ENCODE assay signal across 16 cellular contexts in the genomic region with DNA sequence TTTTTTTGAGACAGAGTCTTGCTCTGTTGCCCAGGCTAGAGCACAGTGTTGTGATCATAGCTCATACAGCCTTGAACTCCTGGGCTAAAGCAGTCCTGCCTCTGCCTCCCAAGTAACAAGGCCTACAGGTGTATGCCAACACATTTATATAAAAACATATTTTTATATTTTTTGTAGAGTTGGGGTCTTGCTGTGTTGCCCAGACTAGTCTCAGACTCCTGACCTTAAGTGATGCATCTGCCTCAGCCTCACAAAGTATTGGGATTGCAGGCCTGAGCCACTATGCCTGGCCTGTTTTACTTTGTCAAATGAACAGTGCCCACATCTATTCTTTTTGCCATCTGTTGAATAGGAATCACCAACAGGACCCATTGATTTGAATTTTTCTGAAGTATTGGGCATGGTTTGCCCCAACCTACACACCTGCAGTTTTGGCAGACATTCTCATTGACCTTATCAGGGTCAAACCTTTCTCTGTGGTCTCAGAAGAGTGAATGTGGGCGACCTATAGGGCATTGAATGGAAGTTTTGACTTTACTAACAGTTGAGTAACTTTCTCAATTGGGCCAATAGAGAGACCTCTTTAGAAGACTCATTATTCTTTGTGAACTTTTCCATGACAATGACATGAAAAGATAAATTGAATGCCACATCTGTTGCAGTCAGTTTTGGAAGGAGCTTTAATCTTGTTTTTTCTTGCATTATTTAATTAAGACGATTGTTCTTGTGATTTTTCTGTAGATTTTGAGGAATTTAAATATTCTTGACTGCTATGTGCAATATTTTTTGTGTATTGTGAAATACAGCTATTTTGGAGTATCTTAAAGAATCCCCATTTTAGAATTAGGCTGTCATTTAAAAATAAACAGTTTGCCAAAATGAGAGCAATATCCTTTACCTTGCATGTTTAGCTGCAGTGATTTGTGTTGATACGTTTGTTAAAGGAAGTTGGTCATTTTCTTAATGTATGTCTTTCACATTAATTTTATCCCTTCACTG. TPM values are rescaled to one million over a fixed set of nuclear protein-coding genes. Genes with fewer than 3 reads are reported as not detected.
DNase-seq lines count a peak whose midpoint lies in the region; ATAC-seq and TF ChIP-seq lines count a peak whose summit lies in the region.
"Had no signal": no experiment of that assay in that cellular context is flagged by ENCODE, and none has a peak within 500 bp of the region (broad histone marks: within the 10 kb centered on the region; RNA-seq: fewer than 3 reads in every experiment).

No MANE protein-coding gene starts in this region.

- H3K79me2 ChIP-seq in SK-N-SH (ENCODE audit: insufficient read depth) = peaks cover 76% of the 10 kb centered on the region

- TF ChIP-seq EP300 in SK-N-SH (IDR thresholded peaks at IDR 0.05; ENCODE audit: borderline replicate concordance in 1 of 2, low read depth in 1 of 2, low read length in 1 of 2) = no peak

- TF ChIP-seq CTCF in SK-N-SH (IDR thresholded peaks at IDR 0.05) (no peak), HEK293 (tag by site-specific recombination; IDR thresholded peaks at IDR 0.05) (no peak)

- H3K27ac Mint-ChIP-seq in activated naive CD8-positive, alpha-beta T cell treated with anti-CD3 and anti-CD28 coated beads for 36 hours = peak overlapping the region; percentile 82
- peak overlapping the region; percentile 37 to 57 for H3K27ac Mint-ChIP-seq in natural killer cell treated with Interleukin-12 subunit alpha and Interleukin-12 subunit beta and Interleukin-15 and Interleukin-18, amount 100 ng/mL, for 72 hours

- peaks cover 54% of the 10 kb centered on the region for H4K20me1 ChIP-seq in SK-N-SH (ENCODE audit: insufficient read depth)

- DNase-seq in SK-N-SH (no peak), AG08395 (ENCODE audit: low spot score) (no peak)
- peak; percentile 18 for DNase-seq in activated naive CD8-positive, alpha-beta T cell treated with anti-CD3 and anti-CD28 coated beads for 36 hours
- no peak for DNase-seq in natural killer cell treated with Interleukin-12 subunit alpha and Interleukin-12 subunit beta and Interleukin-15 and Interleukin-18, amount 100 ng/mL, for 72 hours (ENCODE audit: low spot score)
- DNase-seq: 8988T, DMS53, kidney, NCI-H1105, NCI-H526 treated with DMSO at 0.1 percent for 48 hours, upper lobe of left lung, WERI-Rb-1 had no signal

- H3K4me3 ChIP-seq in SK-N-SH (ENCODE audit: low read depth in 2 of 2, low read length in 1 of 2) (no peak overlapping the region), HEK293 (ENCODE audit: low read depth, low read length) (no peak overlapping the region)
- H3K4me3 ChIP-seq: upper lobe of left lung had no signal

- H3K36me3 Mint-ChIP-seq in activated naive CD8-positive, alpha-beta T cell treated with anti-CD3 and anti-CD28 coated beads for 36 hours = peaks cover 40% of the 10 kb centered on the region
- H3K36me3 Mint-ChIP-seq in natural killer cell treated with Interleukin-12 subunit alpha and Interleukin-12 subunit beta and Interleukin-15 and Interleukin-18, amount 100 ng/mL, for 72 hours = peaks cover 11% of the 10 kb centered on the region

- H3K4me1 ChIP-seq in SK-N-SH (ENCODE audit: control insufficient read depth in 1 of 2, insufficient read depth in 2 of 2, low read depth in 1 of 2, low read length in 1 of 2) = peaks cover 15% of the 10 kb centered on the region in 2 experiments; a peak in 3 of 4 replicates
- peaks cover 9% of the 10 kb centered on the region; the same call in 1 of the 2 replicates for H3K4me1 ChIP-seq in HEK293 (ENCODE audit: control insufficient read depth, insufficient read depth, low read length)

- H3K9ac ChIP-seq in SK-N-SH = peak overlapping the region; percentile 10; the same call in 1 of the 2 replicates

- peaks cover 1% of the 10 kb centered on the region for H3K9me3 Mint-ChIP-seq in activated naive CD8-positive, alpha-beta T cell treated with anti-CD3 and anti-CD28 coated beads for 36 hours
- no peaks in the 10 kb centered on the region for H3K9me3 Mint-ChIP-seq in natural killer cell treated with Interleukin-12 subunit alpha and Interleukin-12 subunit beta and Interleukin-15 and Interleukin-18, amount 100 ng/mL, for 72 hours

- no peak overlapping the region for H2AFZ ChIP-seq in SK-N-SH (ENCODE audit: low read depth)

- H3K4me2 ChIP-seq in SK-N-SH = 0 out of 2 replicates have a peak overlapping the region, but pooled peaks have one; percentile 12

- H3K4me3 Mint-ChIP-seq in activated naive CD8-positive, alpha-beta T cell treated with anti-CD3 and anti-CD28 coated beads for 36 hours = peak overlapping the region; percentile 96
- peak overlapping the region; percentile 41 for H3K4me3 Mint-ChIP-seq in natural killer cell treated with Interleukin-12 subunit alpha and Interleukin-12 subunit beta and Interleukin-15 and Interleukin-18, amount 100 ng/mL, for 72 hours

- H3K27me3 Mint-ChIP-seq in activated naive CD8-positive, alpha-beta T cell treated with anti-CD3 and anti-CD28 coated beads for 36 hours = no peaks in the 10 kb centered on the region
- no peaks in the 10 kb centered on the region for H3K27me3 Mint-ChIP-seq in natural killer cell treated with Interleukin-12 subunit alpha and Interleukin-12 subunit beta and Interleukin-15 and Interleukin-18, amount 100 ng/mL, for 72 hours

- H3K4me1 Mint-ChIP-seq in activated naive CD8-positive, alpha-beta T cell treated with anti-CD3 and anti-CD28 coated beads for 36 hours = peaks cover 48% of the 10 kb centered on the region
- H3K4me1 Mint-ChIP-seq in natural killer cell treated with Interleukin-12 subunit alpha and Interleukin-12 subunit beta and Interleukin-15 and Interleukin-18, amount 100 ng/mL, for 72 hours (ENCODE audit: low read depth in 2 of 2) = peaks cover 44 to 48% of the 10 kb centered on the region in 2 donors

- no peak for TF ChIP-seq RAD21 in SK-N-SH (IDR thresholded peaks at IDR 0.05; ENCODE audit: low read length)

- 67% methylated on average over 3 of the region's 3 CpGs for WGBS in SK-N-SH (ENCODE audit: low lambda C conversion rate)

- H3K27ac ChIP-seq in SK-N-SH (ENCODE audit: low read depth in 2 of 2, low read length in 1 of 2) (no peak overlapping the region), HEK293 (ENCODE audit: extremely low read depth, low read depth, low read length) (no peak overlapping the region)
- H3K27ac ChIP-seq: upper lobe of left lung, WERI-Rb-1 had no signal

- H3K36me3 ChIP-seq in SK-N-SH (replicated peaks in 1 of 2; ENCODE audit: control insufficient read depth in 1 of 2, insufficient read depth in 2 of 2, low read length in 1 of 2) (peaks cover 43 to 46% of the 10 kb centered on the region in 2 experiments), HEK293 (ENCODE audit: control insufficient read depth in 2 of 2, insufficient read depth in 1 of 2, low read length in 2 of 2) (peaks cover 52 to 57% of the 10 kb centered on the region in 2 experiments)

- peaks cover 9% of the 10 kb centered on the region for H3F3A ChIP-seq in SK-N-SH (replicated peaks; ENCODE audit: insufficient read depth)

- POLR2A ChIA-PET in SK-N-SH (lab: Yijun Ruan, JAX) = no interaction called here
- POLR2A ChIA-PET in HEK293 (lab: Yijun Ruan, JAX) = no interaction called here

- ATAC-seq in SK-N-SH treated with all-trans-retinoic acid at 6 μM for 48 hours (no peak), GM19324 (IDR thresholded peaks at IDR 0.05; ENCODE audit: low FRiP score, unreplicated experiment) (no peak), HG03280 (IDR thresholded peaks at IDR 0.05; ENCODE audit: unreplicated experiment) (no peak)
- no peak for ATAC-seq in natural killer cell treated with Interleukin-12 subunit alpha and Interleukin-12 subunit beta and Interleukin-15 and Interleukin-18, amount 100 ng/mL, for 72 hours
- ATAC-seq: Right ventricle myocardium inferior had no signal

- no peaks in the 10 kb centered on the region for H3K9me3 ChIP-seq in SK-N-SH
- H3K9me3 ChIP-seq in HEK293 (ENCODE audit: control insufficient read depth, insufficient read depth, low read depth, low read length) = no peaks in the 10 kb centered on the region
- H3K9me3 ChIP-seq: upper lobe of left lung had no signal

- CTCF ChIA-PET in SK-N-SH (lab: Yijun Ruan, JAX) = interaction anchor here (1.4 to 1.7 kb wide), 2 partner anchors 9 to 134 kb away, joined by 4 to 6 read pairs; no protein-coding TSS in a partner anchor
- CTCF ChIA-PET in HEK293 (lab: Yijun Ruan, JAX) = interaction anchor here (0.9 to 1.3 kb wide), 2 partner anchors 9 to 244 kb away, joined by 3 read pairs; no protein-coding TSS in a partner anchor

- no peaks in the 10 kb centered on the region for H3K27me3 ChIP-seq in SK-N-SH (ENCODE audit: insufficient read depth)
- H3K27me3 ChIP-seq: upper lobe of left lung had no signal

- no peaks in the 10 kb centered on the region for H3K9me2 ChIP-seq in SK-N-SH

TF ChIP-seq in SK-N-SH, 30 proteins besides CTCF, POLR2A, EP300 and RAD21 (continues in another document):
- TF ChIP-seq RXRA (IDR thresholded peaks at IDR 0.05; ENCODE audit: borderline replicate concordance, low read depth) (no peak), ELF1 (IDR thresholded peaks at IDR 0.05) (no peak), JUND (IDR thresholded peaks at IDR 0.05) (no peak), TCF12 (IDR thresholded peaks at IDR 0.05) (no peak)

TF ChIP-seq in SK-N-SH treated with all-trans-retinoic acid at 6 μM for 48 hours, 23 proteins besides CTCF, POLR2A, EP300 and RAD21 (continues in another document):
- TF ChIP-seq SNAI2 (CRISPR knock-in tag; IDR thresholded peaks at IDR 0.05) = no peak
- TF ChIP-seq BACH2 (CRISPR knock-in tag; IDR thresholded peaks at IDR 0.05; ENCODE audit: borderline replicate concordance) = no peak
- no peak for TF ChIP-seq ESRRG (CRISPR knock-in tag; IDR thresholded peaks at IDR 0.05)

TF ChIP-seq in HEK293, 187 proteins besides CTCF, POLR2A, EP300 and RAD21:
- TF ChIP-seq ZNF121 (tag by site-specific recombination; IDR thresholded peaks at IDR 0.05) (peak; percentile 86), PRDM1 (tag by site-specific recombination; IDR thresholded peaks at IDR 0.05) (peak; percentile 6; the same call in 1 of the 2 replicates), ZNF394 (tag by site-specific recombination; IDR thresholded peaks at IDR 0.05; ENCODE audit: borderline replicate concordance) (0 out of 2 replicates have a peak, but pooled peaks have one; percentile 17), ZIC2 (tag by site-specific recombination; IDR thresholded peaks at IDR 0.05) (no peak)
TF ChIP-seq in HEK293: peak in this region for 3.

RNA-seq across cellular contexts. Expression of gene IREB2, which starts 2.7 kb away (rescaled TPM):
- polyA plus RNA-seq in SK-N-SH (2012; rRNA removed) = 9.5 and 13.7 TPM in 2 replicates
- polyA plus RNA-seq in SK-N-SH (2012; cell fraction: cytosol; rRNA removed) = 13.2 and 14.9 TPM in 2 replicates
- 10.7 and 19.9 TPM in 2 replicates for polyA plus RNA-seq in SK-N-SH (2012; cell fraction: nucleus; rRNA removed)
- 10 to 100 TPM; 68.2 to 69.4 TPM for total RNA-seq in activated naive CD8-positive, alpha-beta T cell treated with anti-CD3 and anti-CD28 coated beads for 36 hours
- total RNA-seq in natural killer cell treated with Interleukin-12 subunit alpha and Interleukin-12 subunit beta and Interleukin-15 and Interleukin-18, amount 100 ng/mL, for 72 hours = 10 to 100 TPM; 79.0 to 92.8 TPM
